In the genomic region with DNA sequence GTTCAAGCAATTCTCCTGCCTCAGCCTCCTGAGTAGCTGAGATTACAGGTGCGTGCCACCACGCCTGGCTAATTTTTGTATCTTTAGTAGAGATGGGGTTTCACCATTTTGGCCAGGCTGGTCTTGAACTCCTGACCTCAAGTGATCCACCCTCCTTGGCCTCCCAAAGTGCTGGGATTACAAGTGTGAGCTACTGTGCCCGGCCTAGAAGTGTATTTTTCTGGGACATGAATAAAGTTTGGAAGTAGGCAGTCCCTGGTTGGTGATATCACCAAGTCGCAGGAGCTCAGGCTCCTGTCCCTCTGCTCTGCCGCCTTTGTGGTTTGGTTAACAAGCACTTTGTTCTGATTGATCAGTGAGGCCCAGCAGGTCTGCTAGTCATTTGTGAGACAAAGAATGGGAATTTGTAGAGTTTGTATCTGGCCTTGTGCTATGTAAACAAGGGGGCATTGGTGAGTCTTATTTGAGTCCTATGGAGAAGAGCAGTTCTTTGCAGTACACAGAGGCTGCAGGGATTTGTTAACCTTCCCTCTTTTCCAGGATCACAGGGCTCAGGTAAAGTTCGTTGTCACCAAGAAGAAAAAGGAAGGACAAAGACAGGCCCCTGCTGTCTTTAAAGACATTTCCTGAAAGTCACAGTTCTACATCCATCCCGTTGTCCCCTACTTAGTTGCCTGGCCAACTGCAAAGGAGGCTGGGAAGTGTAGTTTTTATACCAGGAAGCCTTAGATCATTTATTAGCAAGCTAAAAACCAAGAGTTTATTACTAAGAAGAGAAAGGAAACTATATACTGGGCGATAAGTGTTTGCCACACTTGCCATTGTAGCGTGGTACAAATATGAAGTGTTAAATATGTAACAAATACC, we compare ENCODE assay signal across 2 cellular contexts.
TF ChIP-seq lines count a peak whose summit lies in the region.

No MANE protein-coding gene starts in this region.

TF ChIP-seq in HepG2, 621 proteins besides CTCF, POLR2A, EP300 and RAD21 (continues in another document):
- no peak for TF ChIP-seq ZNF530 (CRISPR knock-in tag; IDR thresholded peaks at IDR 0.05; ENCODE audit: low read depth)
- peak; percentile 70 for TF ChIP-seq ARID5B (CRISPR knock-in tag; IDR thresholded peaks at IDR 0.05)
- TF ChIP-seq TBX2 (CRISPR knock-in tag; IDR thresholded peaks at IDR 0.05; ENCODE audit: borderline replicate concordance) = peak; percentile 53; the same call in 1 of the 2 replicates
- TF ChIP-seq, protein P1, sequence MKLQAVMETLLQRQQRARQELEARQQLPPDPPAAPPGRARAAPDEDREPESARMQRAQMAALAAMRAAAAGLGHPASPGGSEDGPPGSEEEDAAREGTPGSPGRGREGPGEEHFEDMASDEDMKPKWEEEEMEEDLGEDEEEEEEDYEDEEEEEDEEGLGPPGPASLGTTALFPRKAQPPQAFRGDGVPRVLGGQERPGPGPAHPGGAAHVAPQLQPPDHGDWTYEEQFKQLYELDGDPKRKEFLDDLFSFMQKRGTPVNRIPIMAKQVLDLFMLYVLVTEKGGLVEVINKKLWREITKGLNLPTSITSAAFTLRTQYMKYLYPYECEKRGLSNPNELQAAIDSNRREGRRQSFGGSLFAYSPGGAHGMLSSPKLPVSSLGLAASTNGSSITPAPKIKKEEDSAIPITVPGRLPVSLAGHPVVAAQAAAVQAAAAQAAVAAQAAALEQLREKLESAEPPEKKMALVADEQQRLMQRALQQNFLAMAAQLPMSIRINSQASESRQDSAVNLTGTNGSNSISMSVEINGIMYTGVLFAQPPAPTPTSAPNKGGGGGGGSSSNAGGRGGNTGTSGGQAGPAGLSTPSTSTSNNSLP (IDR thresholded peaks at IDR 0.05; ENCODE audit: low read depth, low read length) = no peak; the same call in 1 of the 2 replicates
- peak; percentile 69; the same call in 1 of the 2 replicates for TF ChIP-seq TARDBP (CRISPR knock-in tag; IDR thresholded peaks at IDR 0.05)
- 0 out of 2 replicates have a peak, but pooled peaks have one; percentile 33 for TF ChIP-seq RFX3 (CRISPR knock-in tag; IDR thresholded peaks at IDR 0.05)
- TF ChIP-seq ZNF557 (CRISPR knock-in tag; IDR thresholded peaks at IDR 0.05) = no peak
- TF ChIP-seq AHR (CRISPR knock-in tag; IDR thresholded peaks at IDR 0.05) = 0 out of 2 replicates have a peak, but pooled peaks have one; percentile 37
- TF ChIP-seq ESRRA (CRISPR knock-in tag; IDR thresholded peaks at IDR 0.05; ENCODE audit: low read depth) = no peak
- no peak; the same call in 1 of the 2 replicates for TF ChIP-seq MEIS1 (CRISPR knock-in tag; IDR thresholded peaks at IDR 0.05; ENCODE audit: borderline replicate concordance)
- no peak for TF ChIP-seq STAT5B (CRISPR knock-in tag; IDR thresholded peaks at IDR 0.05)
- no peak for TF ChIP-seq KLF12 (CRISPR knock-in tag; IDR thresholded peaks at IDR 0.05; ENCODE audit: borderline replicate concordance)
- 0 out of 2 replicates have a peak, but pooled peaks have one; percentile 52 for TF ChIP-seq ZBTB43 (CRISPR knock-in tag; conservative IDR thresholded peaks at IDR 0.05)
- 0 out of 2 replicates have a peak, but pooled peaks have one; percentile 33 for TF ChIP-seq MIER2 (CRISPR knock-in tag; IDR thresholded peaks at IDR 0.05)
- TF ChIP-seq, protein P2, sequence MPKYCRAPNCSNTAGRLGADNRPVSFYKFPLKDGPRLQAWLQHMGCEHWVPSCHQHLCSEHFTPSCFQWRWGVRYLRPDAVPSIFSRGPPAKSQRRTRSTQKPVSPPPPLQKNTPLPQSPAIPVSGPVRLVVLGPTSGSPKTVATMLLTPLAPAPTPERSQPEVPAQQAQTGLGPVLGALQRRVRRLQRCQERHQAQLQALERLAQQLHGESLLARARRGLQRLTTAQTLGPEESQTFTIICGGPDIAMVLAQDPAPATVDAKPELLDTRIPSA (CRISPR knock-in tag; IDR thresholded peaks at IDR 0.05; ENCODE audit: borderline replicate concordance) = no peak
- no peak for TF ChIP-seq FOXP1 (IDR thresholded peaks at IDR 0.05)
- peak; percentile 66 for TF ChIP-seq FOXP1 (CRISPR knock-in tag; IDR thresholded peaks at IDR 0.05)
- TF ChIP-seq HNF4A (CRISPR knock-in tag; IDR thresholded peaks at IDR 0.05) = peak; percentile 67
- peak; percentile 53; the same call in 1 of the 2 replicates for TF ChIP-seq ZNF629 (CRISPR knock-in tag; conservative IDR thresholded peaks at IDR 0.05)
- TF ChIP-seq ZNF709 (CRISPR knock-in tag; IDR thresholded peaks at IDR 0.05) = no peak
- no peak for TF ChIP-seq ATM (IDR thresholded peaks at IDR 0.05; ENCODE audit: borderline replicate concordance)
- peak; percentile 66; the same call in 1 of the 2 replicates for TF ChIP-seq ZMYM2 (CRISPR knock-in tag; IDR thresholded peaks at IDR 0.05)

TF ChIP-seq in K562, 482 proteins besides CTCF, POLR2A, EP300 and RAD21:
- peak; percentile 71 for TF ChIP-seq HCFC1 (IDR thresholded peaks at IDR 0.05; ENCODE audit: low read depth, low read length)
- no peak for TF ChIP-seq ZNF311 (CRISPR knock-in tag; IDR thresholded peaks at IDR 0.05)
- peak; percentile 26 to 42; a peak in 2 of 4 replicates for TF ChIP-seq SIX5 (IDR thresholded peaks at IDR 0.05; ENCODE audit: borderline replicate concordance in 1 of 2, insufficient read depth in 1 of 2, low read depth in 1 of 2, low read length in 2 of 2)
- no peak for TF ChIP-seq KLF1 (tag; IDR thresholded peaks at IDR 0.05)
- peak; percentile 67 for TF ChIP-seq ZNF143 (CRISPR knock-in tag; IDR thresholded peaks at IDR 0.05)
- TF ChIP-seq FOXA3 (CRISPR knock-in tag; conservative IDR thresholded peaks at IDR 0.05 in 1 of 2, IDR thresholded peaks at IDR 0.05 in 1 of 2) = peak in 1 of 2 experiments; percentile 14; a peak in 1 of 4 replicates
- no peak for TF ChIP-seq FOXO4 (CRISPR knock-in tag; IDR thresholded peaks at IDR 0.05)
- TF ChIP-seq HNRNPLL (IDR thresholded peaks at IDR 0.05; ENCODE audit: low read depth, low read length, poor library complexity, severe bottlenecking) = no peak
- TF ChIP-seq RFX1 (IDR thresholded peaks at IDR 0.05) = peak; percentile 38; the same call in 1 of the 2 replicates
- TF ChIP-seq SP1 (CRISPR knock-in tag; IDR thresholded peaks at IDR 0.05) = no peak
